Comparison of ENCODE assay signal across 18 cellular contexts in genomic region chr2:195820373-195820772, GRCh38.
DNase-seq lines count a peak whose midpoint lies in the region; ATAC-seq and TF ChIP-seq lines count a peak whose summit lies in the region.
"Had no signal": no experiment of that assay in that cellular context is flagged by ENCODE, and none has a peak within 500 bp of the region (broad histone marks: within the 10 kb centered on the region; RNA-seq: fewer than 3 reads in every experiment).

No MANE protein-coding gene starts in this region.

- H3K9me3 ChIP-seq in SK-N-MC (ENCODE audit: low read depth, low read length) (no peaks in the 10 kb centered on the region), neuronal stem cell (replicated peaks in 1 of 2; ENCODE audit: control insufficient read depth in 2 of 2, insufficient read depth in 1 of 2, low read depth in 1 of 2, low read length in 2 of 2) (no peaks in the 10 kb centered on the region)
- H3K9me3 ChIP-seq: heart right ventricle, left ventricle myocardium inferior, right atrium auricular region had no signal

- H3K27ac ChIP-seq in SK-N-MC (peak overlapping the region; percentile 93), neuronal stem cell (replicated peaks; ENCODE audit: low read length) (no peak overlapping the region)
- H3K27ac ChIP-seq: heart right ventricle, left ventricle myocardium inferior, right atrium auricular region had no signal

- no peak overlapping the region for H3K4me2 ChIP-seq in neuronal stem cell (ENCODE audit: insufficient read depth, low read length, poor library complexity, severe bottlenecking)

- H3K36me3 ChIP-seq in SK-N-MC (ENCODE audit: insufficient read depth, low read length) (no peaks in the 10 kb centered on the region), neuronal stem cell (replicated peaks in 1 of 2; ENCODE audit: control insufficient read depth in 2 of 2, insufficient read depth in 2 of 2, low read length in 2 of 2) (no peaks in the 10 kb centered on the region)
- H3K36me3 ChIP-seq: heart right ventricle, left ventricle myocardium inferior, right atrium auricular region had no signal

- H3K14ac ChIP-seq in neuronal stem cell (ENCODE audit: low read length), result no peak overlapping the region

- no peak overlapping the region for H3K18ac ChIP-seq in neuronal stem cell (ENCODE audit: low read length)

- H3K4me3 ChIP-seq in SK-N-MC, result peak overlapping the region; percentile 20; the same call in 1 of the 2 replicates
- no peak overlapping the region for H3K4me3 ChIP-seq in fibroblast of the aortic adventitia (ENCODE audit: low read depth, low read length)
- no peak overlapping the region for H3K4me3 ChIP-seq in neuronal stem cell (ENCODE audit: low read length in 2 of 2)
- H3K4me3 ChIP-seq: heart right ventricle, left ventricle myocardium inferior, right atrium auricular region had no signal

- no peak overlapping the region for H3K23ac ChIP-seq in neuronal stem cell (ENCODE audit: low read depth, low read length, poor library complexity)

- no peak overlapping the region for H2BK12ac ChIP-seq in neuronal stem cell (ENCODE audit: low read length)

- TF ChIP-seq CTCF in AG09319 (IDR thresholded peaks at IDR 0.05; ENCODE audit: low read depth, low read length) (no peak), fibroblast of the aortic adventitia (IDR thresholded peaks at IDR 0.05; ENCODE audit: insufficient read depth, low read length) (no peak)

- no peak overlapping the region for H2BK120ac ChIP-seq in neuronal stem cell (ENCODE audit: low read depth, low read length)

- peaks cover 0 to 10% of the 10 kb centered on the region in 2 donors for H3K4me1 ChIP-seq in neuronal stem cell (ENCODE audit: control insufficient read depth in 2 of 2, insufficient read depth in 1 of 2, low read depth in 1 of 2, low read length in 2 of 2)
- H3K4me1 ChIP-seq: heart right ventricle, left ventricle myocardium inferior, right atrium auricular region had no signal

- H2AFZ ChIP-seq in neuronal stem cell (ENCODE audit: low read length), result no peak overlapping the region

- DNase-seq in AG09319 (ENCODE audit: extremely low read depth, low read depth) (peak; percentile 27), HCEC 1CT (peak; percentile 66), SK-N-MC (ENCODE audit: low read depth, low spot score) (peak; percentile 37), fibroblast of the aortic adventitia (ENCODE audit: low read depth) (peak; percentile 89), anterior cingulate cortex (lab: John Stamatoyannopoulos, UW) (no peak), neuronal stem cell (ENCODE audit: low spot score) (no peak), amniotic stem cell (lab: John Stamatoyannopoulos, UW) (no peak)
- DNase-seq: activated CD4-positive, CD25-positive, alpha-beta regulatory T cell; amygdala; CD4-positive, CD25-positive, alpha-beta regulatory T cell; effector CD4-positive, alpha-beta T cell; heart right ventricle; left ventricle myocardium inferior; NCI-H1694 had no signal

- H3K4ac ChIP-seq in neuronal stem cell (ENCODE audit: low read length), result no peak overlapping the region

- no peak overlapping the region for H2AK5ac ChIP-seq in neuronal stem cell (ENCODE audit: low read depth, low read length)

- H2BK15ac ChIP-seq in neuronal stem cell (ENCODE audit: low read length), result no peak overlapping the region

- no peak overlapping the region for H4K8ac ChIP-seq in neuronal stem cell (ENCODE audit: low read depth, low read length)

- H2BK5ac ChIP-seq in neuronal stem cell (ENCODE audit: low read length), result no peak overlapping the region

- H4K91ac ChIP-seq in neuronal stem cell (ENCODE audit: low read depth, low read length, poor library complexity), result no peak overlapping the region

- H3K9ac ChIP-seq in SK-N-MC (ENCODE audit: insufficient read length) (peak overlapping the region; percentile 64), neuronal stem cell (ENCODE audit: low read depth, low read length, poor library complexity) (no peak overlapping the region)

- ATAC-seq in HG02798 (IDR thresholded peaks at IDR 0.05; ENCODE audit: poor library complexity, unreplicated experiment), result no peak
- ATAC-seq: heart right ventricle; natural killer cell treated with Interleukin-12 subunit alpha and Interleukin-12 subunit beta and Interleukin-15 and Interleukin-18, amount 100 ng/mL, for 72 hours; SK-N-SH treated with all-trans-retinoic acid at 6 μM for 48 hours had no signal

- no peaks in the 10 kb centered on the region for H3K79me1 ChIP-seq in neuronal stem cell (ENCODE audit: low read depth, low read length)

- H3K27me3 ChIP-seq in neuronal stem cell (ENCODE audit: control insufficient read depth in 3 of 3, insufficient read depth in 3 of 3, low read depth in 1 of 3, low read length in 3 of 3), result no peaks in the 10 kb centered on the region
- H3K27me3 ChIP-seq: heart right ventricle, right atrium auricular region had no signal

- WGBS in neuronal stem cell (ENCODE audit: extremely low coverage in 2 of 2, insufficient read length in 2 of 2, insufficient replicate concordance in 1 of 2), 2 donors, result no CpG with 5 or more reads among the region's 3 CpGs

Comparison
In these comparisons a context has a peak if more than half of its experiments do, and no peak if none do; other contexts are left out.
1. DNase-seq: peak in AG09319 (single experiment), HCEC 1CT (single experiment), SK-N-MC (single experiment) and fibroblast of the aortic adventitia (single experiment); none in anterior cingulate cortex (0 of 58), neuronal stem cell (single experiment) and amniotic stem cell (single experiment).